16 cellular contexts compared by ENCODE assay signal in the genomic region with DNA sequence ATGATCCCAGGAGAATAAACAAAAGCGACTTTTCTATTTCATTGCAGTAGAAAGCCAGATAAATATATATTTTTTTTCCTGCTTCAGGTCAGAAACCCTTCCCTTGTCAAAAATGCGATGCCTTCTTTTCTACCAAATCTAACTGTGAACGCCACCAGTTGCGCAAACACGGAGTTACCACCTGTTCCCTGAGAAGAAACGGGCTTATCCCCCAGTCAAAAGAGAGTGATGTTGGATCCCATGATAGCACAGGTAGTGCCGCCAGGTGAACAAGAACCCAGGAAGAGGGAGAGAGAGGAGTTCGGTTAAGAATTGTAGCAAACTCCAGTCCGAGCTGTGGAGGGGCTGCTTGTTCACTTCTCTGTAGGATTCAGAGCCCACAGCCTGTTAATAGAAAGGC.
DNase-seq lines count a peak whose midpoint lies in the region; ATAC-seq and TF ChIP-seq lines count a peak whose summit lies in the region.
"Had no signal": no experiment of that assay in that cellular context is flagged by ENCODE, and none has a peak within 500 bp of the region (broad histone marks: within the 10 kb centered on the region; RNA-seq: fewer than 3 reads in every experiment).

No MANE protein-coding gene starts in this region.

- H3K36me3 ChIP-seq in body of pancreas (replicated peaks in 1 of 2; ENCODE audit: insufficient read depth in 1 of 2, low read depth in 2 of 2) = no peaks in the 10 kb centered on the region
- no peaks in the 10 kb centered on the region for H3K36me3 ChIP-seq in neural progenitor cell
- H3K36me3 ChIP-seq in ovary = no peaks in the 10 kb centered on the region

- H4K20me1 ChIP-seq in neural progenitor cell (ENCODE audit: low read depth) = no peaks in the 10 kb centered on the region

- no peaks in the 10 kb centered on the region for H3K9me3 Mint-ChIP-seq in activated naive CD8-positive, alpha-beta T cell (ENCODE audit: low read depth)
- H3K9me3 Mint-ChIP-seq in activated naive CD8-positive, alpha-beta T cell treated with anti-CD3 and anti-CD28 coated beads for 36 hours = no peaks in the 10 kb centered on the region
- no peaks in the 10 kb centered on the region for H3K9me3 Mint-ChIP-seq in nephron
- H3K9me3 Mint-ChIP-seq in neural progenitor cell = no peaks in the 10 kb centered on the region
- H3K9me3 Mint-ChIP-seq: HFFc6 had no signal

- no peak overlapping the region for H3K9ac ChIP-seq in neural progenitor cell

- TF ChIP-seq CTCF in body of pancreas (IDR thresholded peaks at IDR 0.05) (no peak), nephron (IDR thresholded peaks at IDR 0.05; ENCODE audit: unreplicated experiment in 3 of 3) (no peak), neural progenitor cell (IDR thresholded peaks at IDR 0.05) (no peak), ovary (IDR thresholded peaks at IDR 0.05) (no peak)

- peak overlapping the region; percentile 73 to 93 (median 88) for H3K27ac ChIP-seq in body of pancreas
- no peak overlapping the region for H3K27ac ChIP-seq in neural progenitor cell
- no peak overlapping the region for H3K27ac ChIP-seq in ovary

- no peaks in the 10 kb centered on the region for H3K79me2 ChIP-seq in neural progenitor cell (ENCODE audit: low read depth)

- H3F3A ChIP-seq in neural progenitor cell (ENCODE audit: low read depth) = peaks cover 12% of the 10 kb centered on the region

- H3K4me1 Mint-ChIP-seq in activated naive CD8-positive, alpha-beta T cell (ENCODE audit: low read depth) = peaks cover 17% of the 10 kb centered on the region
- H3K4me1 Mint-ChIP-seq in activated naive CD8-positive, alpha-beta T cell treated with anti-CD3 and anti-CD28 coated beads for 36 hours = peaks cover 21% of the 10 kb centered on the region
- H3K4me1 Mint-ChIP-seq in nephron (peaks cover 45% of the 10 kb centered on the region), neural progenitor cell (peaks cover 36% of the 10 kb centered on the region)

- H3K27me3 Mint-ChIP-seq in activated naive CD8-positive, alpha-beta T cell = no peaks in the 10 kb centered on the region
- no peaks in the 10 kb centered on the region for H3K27me3 Mint-ChIP-seq in activated naive CD8-positive, alpha-beta T cell treated with anti-CD3 and anti-CD28 coated beads for 36 hours
- H3K27me3 Mint-ChIP-seq in nephron (ENCODE audit: low read depth) = no peaks in the 10 kb centered on the region
- H3K27me3 Mint-ChIP-seq in neural progenitor cell (ENCODE audit: insufficient read depth, low read depth) = peaks cover 4% of the 10 kb centered on the region

- H3K27me3 ChIP-seq in body of pancreas (no peaks in the 10 kb centered on the region), neural progenitor cell (no peaks in the 10 kb centered on the region), ovary (no peaks in the 10 kb centered on the region)
- H3K27me3 ChIP-seq: BLaER1 treated with 17β-estradiol and CSF1 and Interleukin-3, amounts not matched to agents 10 nM and 100 nM had no signal

- no peak overlapping the region for H3K4me3 Mint-ChIP-seq in activated naive CD8-positive, alpha-beta T cell
- H3K4me3 Mint-ChIP-seq in activated naive CD8-positive, alpha-beta T cell treated with anti-CD3 and anti-CD28 coated beads for 36 hours = no peak overlapping the region
- H3K4me3 Mint-ChIP-seq in nephron (no peak overlapping the region), neural progenitor cell (no peak overlapping the region)
- H3K4me3 Mint-ChIP-seq: HFFc6 had no signal

- H3K4me1 ChIP-seq in body of pancreas = peaks cover 85% of the 10 kb centered on the region
- H3K4me1 ChIP-seq in neural progenitor cell = peaks cover 22% of the 10 kb centered on the region
- no peaks in the 10 kb centered on the region for H3K4me1 ChIP-seq in ovary (ENCODE audit: insufficient read depth)

- ATAC-seq in body of pancreas (no peak), GM21447 (IDR thresholded peaks at IDR 0.05; ENCODE audit: unreplicated experiment) (no peak)

- H3K4me2 ChIP-seq in neural progenitor cell = no peak overlapping the region

- H3K36me3 Mint-ChIP-seq in activated naive CD8-positive, alpha-beta T cell = no peaks in the 10 kb centered on the region
- peaks cover 4% of the 10 kb centered on the region for H3K36me3 Mint-ChIP-seq in activated naive CD8-positive, alpha-beta T cell treated with anti-CD3 and anti-CD28 coated beads for 36 hours
- H3K36me3 Mint-ChIP-seq in nephron (ENCODE audit: low read depth) = peaks cover 20% of the 10 kb centered on the region
- H3K36me3 Mint-ChIP-seq in neural progenitor cell = peaks cover 8% of the 10 kb centered on the region

- H3K4me3 ChIP-seq in body of pancreas (no peak overlapping the region), neural progenitor cell (no peak overlapping the region), ovary (no peak overlapping the region)
- H3K4me3 ChIP-seq: BLaER1 treated with 17β-estradiol and CSF1 and Interleukin-3, amounts not matched to agents 10 nM and 100 nM had no signal

- H3K27ac Mint-ChIP-seq in activated naive CD8-positive, alpha-beta T cell = peak overlapping the region; percentile 1
- H3K27ac Mint-ChIP-seq in activated naive CD8-positive, alpha-beta T cell treated with anti-CD3 and anti-CD28 coated beads for 36 hours = no peak overlapping the region
- H3K27ac Mint-ChIP-seq in nephron (peak overlapping the region; percentile 81 to 93 (median 84)), neural progenitor cell (no peak overlapping the region)
- H3K27ac Mint-ChIP-seq: HFFc6 had no signal

- TF ChIP-seq EP300 in ovary (IDR thresholded peaks at IDR 0.05) = no peak

- H2AFZ ChIP-seq in neural progenitor cell (replicated peaks) = no peak overlapping the region

- TF ChIP-seq POLR2A in body of pancreas (IDR thresholded peaks at IDR 0.05) (no peak), ovary (IDR thresholded peaks at IDR 0.05) (no peak)

- H3K9me3 ChIP-seq in body of pancreas = no peaks in the 10 kb centered on the region
- H3K9me3 ChIP-seq in neural progenitor cell (ENCODE audit: low read depth) = no peaks in the 10 kb centered on the region
- no peaks in the 10 kb centered on the region for H3K9me3 ChIP-seq in ovary
- H3K9me3 ChIP-seq: BLaER1 treated with 17β-estradiol and CSF1 and Interleukin-3, amounts not matched to agents 10 nM and 100 nM had no signal

- 33 to 44% methylated on average over 9 of the region's 9 CpGs for WGBS in body of pancreas, 2 donors
- WGBS in ovary, 3 donors = 91 to 95% (median 91%) methylated on average over 9 of the region's 9 CpGs

- intact Hi-C loops in body of pancreas (cut with DNase I) (loop anchor here (10.0 kb wide), 1 partner anchor 546 kb away; no protein-coding TSS in a partner anchor), ovary (cut with DNase I) (loop anchor here in 3 of 4 donors (5.0 to 10.0 kb wide), 5 partner anchors 116 to 563 kb away; no protein-coding TSS in a partner anchor)

- no peak for DNase-seq in activated naive CD8-positive, alpha-beta T cell treated with anti-CD3 and anti-CD28 coated beads for 36 hours
- DNase-seq in body of pancreas (peak in 2 of 4 donors; percentile 52), neural progenitor cell (ENCODE audit: low spot score) (no peak), ovary (no peak), iPS-NIHi11 (ENCODE audit: low spot score) (no peak)
- DNase-seq: COR-L47, HFFc6, KG1, NCI-H1048, NCI-H1436 treated with DMSO at 0.1 percent for 48 hours, NCI-H2029 treated with DMSO at 0.1 percent for 48 hours, NCI-H524 had no signal

Comparison
In these comparisons a context has a peak if more than half of its experiments do, and no peak if none do; other contexts are left out.
1. H3K27ac Mint-ChIP-seq: peak in activated naive CD8-positive, alpha-beta T cell (single experiment) and nephron (3 of 3); none in activated naive CD8-positive, alpha-beta T cell treated with anti-CD3 and anti-CD28 coated beads for 36 hours (single experiment) and neural progenitor cell (single experiment).
2. H3K27ac ChIP-seq: peak in body of pancreas (4 of 4); none in neural progenitor cell (single experiment) and ovary (0 of 2).